8 cellular contexts compared by ENCODE assay signal in genomic region chr12:101697930-101698781, GRCh38. TPM values are rescaled to one million over a fixed set of nuclear protein-coding genes. Genes with fewer than 3 reads are reported as not detected.
DNase-seq lines count a peak whose midpoint lies in the region; ATAC-seq and TF ChIP-seq lines count a peak whose summit lies in the region.

No MANE protein-coding gene starts in this region.

- TF ChIP-seq CTCF in PC-3 (conservative IDR thresholded peaks at IDR 0.05; ENCODE audit: low read depth, low read length) (no peak), parathyroid adenoma (IDR thresholded peaks at IDR 0.05) (no peak)

- CTCF ChIA-PET in CD4-positive, alpha-beta memory T cell (lab: Charles Lee; ENCODE audit: partially characterized antibody): interaction anchor here (1.0 kb wide), 1 partner anchor 290 kb away, joined by 3 read pairs; no protein-coding TSS in a partner anchor
- CTCF ChIA-PET in PC-3 (lab: Charles Lee): interaction anchor here (0.8 kb wide), 1 partner anchor 61 kb away, joined by 17 read pairs; no protein-coding TSS in a partner anchor

- H3K27me3 ChIP-seq in CD4-positive, alpha-beta memory T cell (ENCODE audit: insufficient read depth, low read length): no peaks in the 10 kb centered on the region
- H3K27me3 ChIP-seq in PC-3 (ENCODE audit: low read length) (no peaks in the 10 kb centered on the region), right cardiac atrium (ENCODE audit: control insufficient read depth, insufficient read depth) (no peaks in the 10 kb centered on the region), parathyroid adenoma (ENCODE audit: control insufficient read depth, insufficient read depth, low read length) (no peaks in the 10 kb centered on the region)

- peak overlapping the region; percentile 66 to 92 (median 77) for H3K27ac Mint-ChIP-seq in CD4-positive, alpha-beta memory T cell

- peak overlapping the region; percentile 90 for H3K4me2 ChIP-seq in PC-3 (ENCODE audit: low read length)
- peak overlapping the region; percentile 91 for H3K4me2 ChIP-seq in parathyroid adenoma (ENCODE audit: low read length)

- H3K9ac ChIP-seq in PC-3 (ENCODE audit: low read length) (peak overlapping the region; percentile 73), parathyroid adenoma (peak overlapping the region; percentile 51)

- H3K4me1 Mint-ChIP-seq in CD4-positive, alpha-beta memory T cell: peaks cover 30 to 54% (median 38%) of the 10 kb centered on the region in 4 donors

- H3K9me3 ChIP-seq in CD4-positive, alpha-beta memory T cell (ENCODE audit: control insufficient read depth in 1 of 2, low read length in 2 of 2): no peaks in the 10 kb centered on the region
- H3K9me3 ChIP-seq in PC-3 (ENCODE audit: low read length) (no peaks in the 10 kb centered on the region), right cardiac atrium (ENCODE audit: control insufficient read depth, low read length) (no peaks in the 10 kb centered on the region), parathyroid adenoma (ENCODE audit: control insufficient read depth, low read length) (no peaks in the 10 kb centered on the region)

- H3K79me2 ChIP-seq in PC-3 (ENCODE audit: low read length) (peaks cover 39% of the 10 kb centered on the region), parathyroid adenoma (peaks cover 12% of the 10 kb centered on the region)

- no peaks in the 10 kb centered on the region for H3K36me3 ChIP-seq in CD4-positive, alpha-beta memory T cell (ENCODE audit: insufficient read depth, low read length)
- H3K36me3 ChIP-seq in PC-3 (ENCODE audit: low read depth, low read length): no peaks in the 10 kb centered on the region
- no peaks in the 10 kb centered on the region for H3K36me3 ChIP-seq in parathyroid adenoma (ENCODE audit: control insufficient read depth, insufficient read depth, low read length)

- H4K20me1 ChIP-seq in PC-3 (ENCODE audit: low read length): no peaks in the 10 kb centered on the region

- H3F3A ChIP-seq in PC-3 (ENCODE audit: low read length, unreplicated experiment): no peaks in the 10 kb centered on the region

- H3K27me3 Mint-ChIP-seq in CD4-positive, alpha-beta memory T cell: no peaks in the 10 kb centered on the region

- H2AFZ ChIP-seq in PC-3 (ENCODE audit: low read length) (peak overlapping the region; percentile 96), parathyroid adenoma (peak overlapping the region; percentile 81)

- peak; percentile 40 for ATAC-seq in GM19023 (IDR thresholded peaks at IDR 0.05; ENCODE audit: unreplicated experiment)
- peak; percentile 22 for ATAC-seq in HG03103 (IDR thresholded peaks at IDR 0.05; ENCODE audit: low read depth, unreplicated experiment)
- ATAC-seq in PC-3: peak; percentile 59
- ATAC-seq in right cardiac atrium: peak; percentile 74 to 77

- H3K27ac ChIP-seq in CD4-positive, alpha-beta memory T cell (ENCODE audit: low read depth, low read length): peak overlapping the region; percentile 53
- H3K27ac ChIP-seq in PC-3 (ENCODE audit: low read length) (no peak overlapping the region), right cardiac atrium (ENCODE audit: low read length) (peak overlapping the region; percentile 93), parathyroid adenoma (peak overlapping the region; percentile 93)

- DNase-seq in CD4-positive, alpha-beta memory T cell: peak in 3 of 5 donors; percentile 4 to 15 (median 10)
- DNase-seq in PC-3: peak; percentile 48
- peak in 47 of 58 donors; percentile 10 to 79 (median 50) for DNase-seq in anterior cingulate cortex (lab: John Stamatoyannopoulos, UW)
- DNase-seq in right cardiac atrium: peak; percentile 60 to 86 (median 84)
- DNase-seq in NCI-H446 treated with DMSO at 0.1 percent for 48 hours (lab: John Stamatoyannopoulos, UW): no peak

- no peaks in the 10 kb centered on the region for H3K9me2 ChIP-seq in PC-3 (replicated peaks; ENCODE audit: low read length)

- H3K9me3 Mint-ChIP-seq in CD4-positive, alpha-beta memory T cell: peaks cover 0 to 4% (median 0%) of the 10 kb centered on the region in 8 donors

- H3K4me1 ChIP-seq in CD4-positive, alpha-beta memory T cell (ENCODE audit: insufficient read depth, low read length): peaks cover 22% of the 10 kb centered on the region
- H3K4me1 ChIP-seq in PC-3 (ENCODE audit: insufficient read depth, low read length): peaks cover 12% of the 10 kb centered on the region
- no peaks in the 10 kb centered on the region for H3K4me1 ChIP-seq in right cardiac atrium (ENCODE audit: control insufficient read depth, insufficient read depth, low read length)
- H3K4me1 ChIP-seq in parathyroid adenoma: peaks cover 36% of the 10 kb centered on the region

- POLR2A ChIA-PET in CD4-positive, alpha-beta memory T cell (lab: Charles Lee; ENCODE audit: partially characterized antibody): interaction anchor here (0.8 to 1.0 kb wide), 3 partner anchors 9 to 132 kb away, joined by 3 to 5 read pairs (median 3); partner anchors contain the start of gene GNPTAB
- POLR2A ChIA-PET in PC-3 (lab: Charles Lee; ENCODE audit: unreplicated experiment): interaction anchor here (0.7 kb wide), 1 partner anchor 146 kb away, joined by 8 read pairs; no protein-coding TSS in a partner anchor

- H3K4me3 ChIP-seq in CD4-positive, alpha-beta memory T cell (ENCODE audit: low read length in 2 of 2): peak overlapping the region; percentile 57 to 65
- H3K4me3 ChIP-seq in PC-3 (ENCODE audit: low read length): peak overlapping the region; percentile 89
- peak overlapping the region; percentile 86 for H3K4me3 ChIP-seq in right cardiac atrium (ENCODE audit: low read length)
- peak overlapping the region; percentile 90 for H3K4me3 ChIP-seq in parathyroid adenoma (ENCODE audit: low read depth, low read length)

- under 1% methylated on average over 67 of the region's 67 CpGs for WGBS in right cardiac atrium

- no TSS peak for BruUV-seq in PC-3 (replicated peaks; lab: Mats Ljungman, UMichigan)

- H3K4me3 Mint-ChIP-seq in CD4-positive, alpha-beta memory T cell: peak overlapping the region; percentile 85 to 96 (median 92)

- H3K36me3 Mint-ChIP-seq in CD4-positive, alpha-beta memory T cell: peaks cover 0 to 5% of the 10 kb centered on the region in 2 donors

- intact Hi-C loops in CD4-positive, alpha-beta memory T cell (cut with micrococcal nuclease): loop anchor here (1.0 to 10.0 kb wide), 6 partner anchors 28 to 1433 kb away; partner anchors contain the start of genes DEPDC4, DRAM1, GNPTAB and NUP37
- intact Hi-C loops in PC-3 (cut with micrococcal nuclease) (loop anchor here (2.0 to 5.0 kb wide), 2 partner anchors 134 to 283 kb away; partner anchors contain the start of gene GNPTAB), right cardiac atrium (cut with DNase I) (no loop called here)

RNA-seq across cellular contexts. Expression of gene CHPT1, which starts 0.7 kb away (rescaled TPM):
- 10 to 100 TPM; 17.7 to 19.1 TPM for total RNA-seq in CD4-positive, alpha-beta memory T cell
- 10 to 100 TPM; 12.6 to 24.3 TPM for polyA plus RNA-seq in CD4-positive, alpha-beta memory T cell
- total RNA-seq in PC-3 (2014; rRNA removed) (55.3 and 56.2 TPM in 2 replicates), right cardiac atrium (100 to 1,000 TPM; 148 to 182 (median 165) TPM)
- polyA plus RNA-seq in right cardiac atrium: 168 TPM

RNA-seq across cellular contexts. Expression of gene SYCP3, which starts 41.1 kb away (rescaled TPM):
- total RNA-seq in CD4-positive, alpha-beta memory T cell: under 1 TPM; 0.23 to 0.28 TPM
- polyA plus RNA-seq in CD4-positive, alpha-beta memory T cell: under 1 TPM in 1 of 2 donors, not detected in 1; 0.15 TPM
- not detected in 2 replicates for total RNA-seq in PC-3 (2014; rRNA removed)
- total RNA-seq in right cardiac atrium: under 1 TPM in 1 of 4 donors, not detected in 3; 0.18 TPM
- polyA plus RNA-seq in right cardiac atrium: 0.05 TPM

Comparison
In these comparisons a context has a peak if more than half of its experiments do, and no peak if none do; other contexts are left out.
1. ATAC-seq: peak in every context shown above with its lines; median percentile 76 in right cardiac atrium; 59 in PC-3; 40 in GM19023; 22 in HG03103.
2. intact Hi-C loops: an anchor here in CD4-positive, alpha-beta memory T cell (1.0 to 10.0 kb wide) and PC-3 (2.0 to 5.0 kb wide); none called in right cardiac atrium.